ENCODE assay signal across 8 cellular contexts in the genomic region with DNA sequence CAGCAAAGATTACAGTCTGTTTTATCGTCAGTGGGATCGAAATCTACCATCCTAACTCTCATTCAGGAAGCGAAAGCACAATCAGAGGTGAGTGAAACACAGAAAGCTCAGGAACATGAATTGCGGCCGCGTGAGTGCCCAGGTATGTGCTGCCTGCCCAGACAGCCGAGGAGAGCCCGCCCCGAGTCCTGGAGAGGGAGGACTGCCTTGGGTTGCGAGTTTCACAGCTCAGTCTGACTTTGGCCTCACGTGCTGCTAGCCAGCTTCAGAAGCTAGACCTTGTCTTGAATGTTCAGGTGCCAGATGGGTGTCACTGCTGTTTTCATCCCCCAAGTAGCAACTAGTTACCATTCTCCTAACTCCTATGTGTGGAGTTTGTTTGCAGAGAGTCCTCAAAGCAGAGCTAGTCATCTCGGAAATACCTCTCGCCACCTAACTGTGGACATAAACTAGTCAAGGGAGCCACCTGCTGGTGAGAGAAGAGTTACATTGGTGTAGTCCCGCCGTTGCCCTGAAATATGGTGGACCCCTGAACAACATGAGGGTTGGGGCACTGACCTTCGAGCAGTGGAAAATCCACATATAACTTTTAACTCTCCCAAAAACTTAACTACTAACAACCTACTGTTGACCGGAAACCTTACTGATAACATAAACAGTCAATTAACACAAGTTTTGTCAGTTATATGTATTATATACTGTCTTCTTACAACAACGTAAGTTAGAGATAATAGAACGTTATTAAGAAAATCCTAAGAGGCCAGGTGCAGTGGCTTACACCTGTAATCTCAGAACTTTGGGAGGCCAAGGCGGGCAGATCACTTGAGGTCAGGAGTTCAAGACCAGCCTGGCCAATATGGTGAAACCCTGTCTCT.
A peak's percentile ranks its signal among the peaks of the same experiment; 100 is the strongest.
DNase-seq lines count a peak whose midpoint lies in the region; ATAC-seq and TF ChIP-seq lines count a peak whose summit lies in the region.

No MANE protein-coding gene starts in this region.

- peaks cover 3% of the 10 kb centered on the region for H3K4me1 Mint-ChIP-seq in activated T-cell treated with anti-CD3 and anti-CD28 coated beads, Interleukin-2, amount 50 U/mL, for 72 hours (ENCODE audit: low read depth)

- H3K27me3 Mint-ChIP-seq in activated T-cell treated with anti-CD3 and anti-CD28 coated beads, Interleukin-2, amount 50 U/mL, for 72 hours (ENCODE audit: low read depth), result no peaks in the 10 kb centered on the region

- H3K27ac ChIP-seq in osteoblast (ENCODE audit: low read depth, low read length), result no peak overlapping the region
- H3K27ac ChIP-seq in transverse colon, result no peak overlapping the region

- DNase-seq in GM10248 (ENCODE audit: extremely low spot score) (peak; percentile 84), HCEC 1CT (peak; percentile 69), RKO (ENCODE audit: low spot score) (peak; percentile 85), fibroblast of villous mesenchyme (ENCODE audit: low read depth) (peak; percentile 74), osteoblast (ENCODE audit: insufficient read length, low spot score, missing footprints) (peak; percentile 95), transverse colon (peak; percentile 54)
- peak; percentile 63 to 74 for DNase-seq in activated T-cell treated with anti-CD3 and anti-CD28 coated beads, Interleukin-2, amount 50 U/mL, for 72 hours

- H3K79me2 ChIP-seq in Loucy (ENCODE audit: insufficient read depth, low read length) (no peaks in the 10 kb centered on the region), osteoblast (ENCODE audit: insufficient read depth, low read length) (no peaks in the 10 kb centered on the region)

- POLR2A ChIA-PET in GM10248 (lab: Yijun Ruan, JAX), result no interaction called here

- H3K36me3 ChIP-seq in Loucy (ENCODE audit: insufficient read depth, low read length) (no peaks in the 10 kb centered on the region), osteoblast (ENCODE audit: insufficient read depth, low read length) (peaks cover 4% of the 10 kb centered on the region), transverse colon (peaks cover 0 to 2% (median 0%) of the 10 kb centered on the region in 4 donors)

- no peak overlapping the region for H3K4me2 ChIP-seq in Loucy (ENCODE audit: low read depth, low read length, poor library complexity, severe bottlenecking)
- H3K4me2 ChIP-seq in osteoblast (ENCODE audit: insufficient read depth, low read length), result no peak overlapping the region

- peaks cover 0 to 2% of the 10 kb centered on the region in 2 donors for H3K36me3 Mint-ChIP-seq in activated T-cell treated with anti-CD3 and anti-CD28 coated beads, Interleukin-2, amount 50 U/mL, for 72 hours (ENCODE audit: insufficient read depth in 2 of 2)

- WGBS in transverse colon (ENCODE audit: low coverage in 1 of 2), 2 donors, result 59 to 63% methylated on average over 8 to 20 of the region's 20 CpGs

- intact Hi-C loops in transverse colon (cut with DNase I; ENCODE audit: low total_unique reads), result loop anchor here (5.0 to 10.0 kb wide), 2 partner anchors 266 to 518 kb away; no protein-coding TSS in a partner anchor

- no peaks in the 10 kb centered on the region for H3K27me3 ChIP-seq in Loucy (ENCODE audit: insufficient read depth, low read length, poor library complexity, severe bottlenecking)
- no peaks in the 10 kb centered on the region for H3K27me3 ChIP-seq in osteoblast (ENCODE audit: insufficient read depth, low read length)
- H3K27me3 ChIP-seq in transverse colon, result no peaks in the 10 kb centered on the region

- CTCF ChIA-PET in GM10248 (lab: Yijun Ruan, JAX), result interaction anchor here (0.6 to 2.4 kb wide), 42 partner anchors 9 to 903 kb away, joined by 3 to 18 read pairs (median 4); a partner anchor contains a TSS

- no peaks in the 10 kb centered on the region for H3K9me2 ChIP-seq in Loucy (replicated peaks; ENCODE audit: low read depth, low read length)

- H3K4me3 ChIP-seq in Loucy (ENCODE audit: low read length, poor library complexity, severe bottlenecking), result no peak overlapping the region
- no peak overlapping the region for H3K4me3 ChIP-seq in fibroblast of villous mesenchyme (ENCODE audit: low read depth, low read length)
- no peak overlapping the region for H3K4me3 ChIP-seq in osteoblast (ENCODE audit: insufficient read depth, low read length)
- H3K4me3 ChIP-seq in transverse colon, result no peak overlapping the region

- in situ Hi-C loops in transverse colon (cut with MboI; ENCODE audit: low pct_ligation_motif_present in 1 of 4, low pct_unique_long_range_greater_than_20kb in 1 of 4, low sequenced_read_pairs in 3 of 4), result loop anchor here in 3 of 4 donors (10.0 to 25.0 kb wide), 2 partner anchors 258 to 506 kb away; no protein-coding TSS in a partner anchor

- TF ChIP-seq POLR2A in transverse colon (IDR thresholded peaks at IDR 0.05), result no peak

- H3K27ac Mint-ChIP-seq in activated T-cell treated with anti-CD3 and anti-CD28 coated beads, Interleukin-2, amount 50 U/mL, for 72 hours, result no peak overlapping the region

- no peak overlapping the region for H3K4me3 Mint-ChIP-seq in activated T-cell treated with anti-CD3 and anti-CD28 coated beads, Interleukin-2, amount 50 U/mL, for 72 hours

- ATAC-seq in activated T-cell treated with anti-CD3 and anti-CD28 coated beads, Interleukin-2, amount 50 U/mL, for 72 hours (replicated peaks in 1 of 2), result peak; percentile 87 to 91

- no peak for TF ChIP-seq EP300 in transverse colon (IDR thresholded peaks at IDR 0.05; ENCODE audit: low read depth)

- peak overlapping the region; percentile 52 for H2AFZ ChIP-seq in Loucy (ENCODE audit: low read length)
- H2AFZ ChIP-seq in osteoblast (ENCODE audit: low read length), result no peak overlapping the region

- H3K9me3 ChIP-seq in Loucy (ENCODE audit: insufficient read depth, low read depth, low read length) (no peaks in the 10 kb centered on the region), osteoblast (ENCODE audit: low read depth, low read length) (no peaks in the 10 kb centered on the region), transverse colon (no peaks in the 10 kb centered on the region)

- no peaks in the 10 kb centered on the region for H3K9me3 Mint-ChIP-seq in activated T-cell treated with anti-CD3 and anti-CD28 coated beads, Interleukin-2, amount 50 U/mL, for 72 hours

- peak; percentile 79 for TF ChIP-seq CTCF in GM10248 (IDR thresholded peaks at IDR 0.05; ENCODE audit: control extremely low read depth, extremely low read depth, low read depth, missing control alignments)
- peak; percentile 85 for TF ChIP-seq CTCF in Loucy (conservative IDR thresholded peaks at IDR 0.05; ENCODE audit: low read length)
- peak; percentile 76 for TF ChIP-seq CTCF in fibroblast of villous mesenchyme (IDR thresholded peaks at IDR 0.05; ENCODE audit: insufficient read depth, low read depth, low read length)
- peak; percentile 76 for TF ChIP-seq CTCF in osteoblast (IDR thresholded peaks at IDR 0.05; ENCODE audit: extremely low read depth, low read depth, low read length)
- TF ChIP-seq CTCF in transverse colon (IDR thresholded peaks at IDR 0.05), result peak; percentile 59 to 72 (median 65)

- H3K9ac ChIP-seq in Loucy (ENCODE audit: low read depth, low read length, poor library complexity, severe bottlenecking), result no peak overlapping the region

- no peaks in the 10 kb centered on the region for H3K4me1 ChIP-seq in Loucy (ENCODE audit: insufficient read depth, low read length, poor library complexity, severe bottlenecking)
- peaks cover 4% of the 10 kb centered on the region for H3K4me1 ChIP-seq in osteoblast (ENCODE audit: insufficient read depth, low read length)
- peaks cover 0 to under 1% (median 0%) of the 10 kb centered on the region in 4 donors for H3K4me1 ChIP-seq in transverse colon

- H4K20me1 ChIP-seq in Loucy (ENCODE audit: insufficient read depth, low read length, poor library complexity, severe bottlenecking) (no peaks in the 10 kb centered on the region), osteoblast (ENCODE audit: insufficient read depth, low read length) (peaks cover 3% of the 10 kb centered on the region)

- H3F3A ChIP-seq in Loucy (ENCODE audit: low read depth), result no peaks in the 10 kb centered on the region
